In the genomic region with DNA sequence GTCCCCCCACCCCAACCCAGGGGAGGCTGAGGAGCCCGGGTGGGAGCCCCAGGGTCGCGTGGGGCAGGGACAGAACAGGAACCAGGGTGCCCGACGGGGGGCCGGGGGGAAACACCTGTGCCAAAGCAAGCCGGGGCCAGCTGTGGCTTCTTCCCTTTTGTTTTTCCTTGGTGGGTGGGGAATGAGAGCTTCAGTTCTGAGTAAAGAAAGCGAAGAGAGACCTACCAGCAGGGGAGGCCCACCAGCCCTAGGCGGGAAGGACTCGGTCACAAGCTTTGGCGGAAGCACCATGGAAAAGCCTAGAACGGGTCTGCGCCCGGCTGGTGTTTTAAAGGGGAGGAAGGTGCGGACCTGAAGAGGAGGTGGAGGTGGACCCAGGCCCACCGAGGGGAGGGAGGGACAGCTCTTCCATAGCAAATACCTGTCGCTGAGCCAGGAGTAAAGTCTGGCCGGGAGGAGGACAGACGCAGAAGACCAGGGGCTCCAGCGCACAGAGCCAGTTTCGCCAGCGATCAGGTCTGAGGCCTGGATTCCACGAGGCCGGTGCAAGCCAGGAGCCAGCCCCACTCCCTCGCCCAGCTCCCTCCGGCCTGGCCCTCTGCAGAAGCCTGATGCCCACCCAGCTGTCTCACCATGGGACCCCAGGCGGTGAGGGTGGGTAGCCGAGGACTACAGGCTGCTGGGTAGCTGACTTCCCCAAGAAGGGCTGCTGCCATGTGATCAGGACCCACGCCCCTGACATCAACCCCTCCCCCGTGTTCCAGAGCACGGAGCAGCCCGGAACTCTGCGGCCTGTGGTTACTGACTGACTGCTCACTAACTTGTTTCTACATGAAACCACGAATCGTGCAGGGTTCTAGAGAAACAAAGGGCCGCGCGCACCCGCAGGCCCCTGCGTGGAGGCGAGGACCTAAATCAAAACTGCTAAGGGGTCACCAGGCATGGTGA, we compare ENCODE assay signal across 8 cellular contexts. TPM values are rescaled to one million over a fixed set of nuclear protein-coding genes. Genes with fewer than 3 reads are reported as not detected.
DNase-seq lines count a peak whose midpoint lies in the region; ATAC-seq and TF ChIP-seq lines count a peak whose summit lies in the region.

No MANE protein-coding gene starts in this region.

- peak overlapping the region; percentile 78 for H3K4me3 Mint-ChIP-seq in T-helper 2 cell treated with Interferon-gamma antibody and Interleukin-4, amounts not matched to agents 5 μg/mL and 100 μg/mL, for 36 hours
- H3K4me3 Mint-ChIP-seq in immature natural killer cell: peak overlapping the region; percentile 91 to 97 (median 96)

- POLR2A ChIA-PET in SK-N-SH (lab: Yijun Ruan, JAX): no interaction called here

- H3K9me2 ChIP-seq in SK-N-SH: no peaks in the 10 kb centered on the region

- peaks cover 23 to 48% of the 10 kb centered on the region in 2 experiments; a peak in 3 of 4 replicates for H3K4me1 ChIP-seq in SK-N-SH (ENCODE audit: control insufficient read depth in 1 of 2, insufficient read depth in 2 of 2, low read depth in 1 of 2, low read length in 1 of 2)

- ATAC-seq in SK-N-SH treated with all-trans-retinoic acid at 6 μM for 48 hours (no peak), HG03280 (IDR thresholded peaks at IDR 0.05; ENCODE audit: unreplicated experiment) (peak; percentile 61)

- peaks cover 77% of the 10 kb centered on the region for H3K36me3 Mint-ChIP-seq in T-helper 2 cell treated with Interferon-gamma antibody and Interleukin-4, amounts not matched to agents 5 μg/mL and 100 μg/mL, for 36 hours (ENCODE audit: low read depth)
- peaks cover 0 to 6% (median 0%) of the 10 kb centered on the region in 3 donors for H3K36me3 Mint-ChIP-seq in immature natural killer cell

- CTCF ChIA-PET in SK-N-SH (lab: Yijun Ruan, JAX): interaction anchor here (0.9 kb wide), 1 partner anchor 21 kb away, joined by 3 read pairs; no protein-coding TSS in a partner anchor

- no peak for TF ChIP-seq EP300 in SK-N-SH (IDR thresholded peaks at IDR 0.05; ENCODE audit: borderline replicate concordance in 1 of 2, low read depth in 1 of 2, low read length in 1 of 2)

- peak overlapping the region; percentile 99 for H3K27ac Mint-ChIP-seq in T-helper 2 cell treated with Interferon-gamma antibody and Interleukin-4, amounts not matched to agents 5 μg/mL and 100 μg/mL, for 36 hours
- H3K27ac Mint-ChIP-seq in immature natural killer cell: peak overlapping the region; percentile 94 to 99 (median 97)

- H3K27ac ChIP-seq in SK-N-SH (ENCODE audit: low read depth in 2 of 2, low read length in 1 of 2): peak overlapping the region in 1 of 2 experiments; percentile 3; a peak in 1 of 4 replicates

- 80% methylated on average over 36 of the region's 41 CpGs for WGBS in SK-N-SH (ENCODE audit: low lambda C conversion rate)

- H3F3A ChIP-seq in SK-N-SH (replicated peaks; ENCODE audit: insufficient read depth): no peaks in the 10 kb centered on the region

- peak overlapping the region; percentile 60; the same call in 1 of the 2 replicates for H3K9ac ChIP-seq in SK-N-SH

- no peaks in the 10 kb centered on the region for H3K9me3 Mint-ChIP-seq in T-helper 2 cell treated with Interferon-gamma antibody and Interleukin-4, amounts not matched to agents 5 μg/mL and 100 μg/mL, for 36 hours
- H3K9me3 Mint-ChIP-seq in immature natural killer cell: no peaks in the 10 kb centered on the region

- peak overlapping the region; percentile 94 for H3K4me2 ChIP-seq in SK-N-SH

- TF ChIP-seq RAD21 in SK-N-SH (IDR thresholded peaks at IDR 0.05; ENCODE audit: low read length): no peak

- DNase-seq in SK-N-SH: peak; percentile 41
- peak; percentile 90 for DNase-seq in T-helper 2 cell treated with Interferon-gamma antibody and Interleukin-4, amounts not matched to agents 5 μg/mL and 100 μg/mL, for 36 hours (ENCODE audit: low spot score)
- no peak for DNase-seq in astrocyte of the cerebellum (ENCODE audit: low read depth)
- peak; percentile 90 to 91 (median 91) for DNase-seq in immature natural killer cell
- peak; percentile 68 to 74 for DNase-seq in stimulated activated CD4-positive, alpha-beta T cell treated with anti-CD3 and anti-CD28 coated beads, Interleukin-1b, Interleukin-23, amount 100 ng/mL, for 4 hours (ENCODE audit: low read depth in 2 of 2)
- no peak for DNase-seq in 8988T

- in situ Hi-C loops in astrocyte of the cerebellum (cut with HindIII; ENCODE audit: low sequenced_read_pairs): no loop called here

- peaks cover 69% of the 10 kb centered on the region for H3K4me1 Mint-ChIP-seq in T-helper 2 cell treated with Interferon-gamma antibody and Interleukin-4, amounts not matched to agents 5 μg/mL and 100 μg/mL, for 36 hours (ENCODE audit: low read depth)
- peaks cover 83 to 85% of the 10 kb centered on the region in 2 donors for H3K4me1 Mint-ChIP-seq in immature natural killer cell

- no peaks in the 10 kb centered on the region for H3K27me3 Mint-ChIP-seq in T-helper 2 cell treated with Interferon-gamma antibody and Interleukin-4, amounts not matched to agents 5 μg/mL and 100 μg/mL, for 36 hours (ENCODE audit: low read depth)
- H3K27me3 Mint-ChIP-seq in immature natural killer cell (ENCODE audit: low read depth in 3 of 3): peaks cover 6 to 17% (median 13%) of the 10 kb centered on the region in 3 donors

- peaks cover 6 to 18% of the 10 kb centered on the region in 2 experiments for H3K36me3 ChIP-seq in SK-N-SH (replicated peaks in 1 of 2; ENCODE audit: control insufficient read depth in 1 of 2, insufficient read depth in 2 of 2, low read length in 1 of 2)

- H3K79me2 ChIP-seq in SK-N-SH (ENCODE audit: insufficient read depth): peaks cover 75% of the 10 kb centered on the region

- H2AFZ ChIP-seq in SK-N-SH (ENCODE audit: low read depth): no peak overlapping the region

- TF ChIP-seq CTCF in SK-N-SH (IDR thresholded peaks at IDR 0.05): no peak
- peak; percentile 33 for TF ChIP-seq CTCF in astrocyte of the cerebellum (IDR thresholded peaks at IDR 0.05; ENCODE audit: low read depth, low read length, missing control alignments)

- H3K27me3 ChIP-seq in SK-N-SH (ENCODE audit: insufficient read depth): no peaks in the 10 kb centered on the region

- peaks cover 36% of the 10 kb centered on the region for H4K20me1 ChIP-seq in SK-N-SH (ENCODE audit: insufficient read depth)

- no peaks in the 10 kb centered on the region for H3K9me3 ChIP-seq in SK-N-SH

- H3K4me3 ChIP-seq in SK-N-SH (ENCODE audit: low read depth in 2 of 2, low read length in 1 of 2): peak overlapping the region; percentile 83 to 94; a peak in 3 of 4 replicates
- peak overlapping the region; percentile 81 for H3K4me3 ChIP-seq in astrocyte of the cerebellum (ENCODE audit: low read depth, low read length)

TF ChIP-seq in SK-N-SH, 30 proteins besides CTCF, POLR2A, EP300 and RAD21 (continues in another document):
- no peak for TF ChIP-seq POLR2AphosphoS5 (IDR thresholded peaks at IDR 0.05; ENCODE audit: low read depth, low read length)
- no peak for TF ChIP-seq FOXM1 (IDR thresholded peaks at IDR 0.05; ENCODE audit: low read depth)
- no peak for TF ChIP-seq FOXJ3 (CRISPR knock-in tag; IDR thresholded peaks at IDR 0.05)
- TF ChIP-seq MEF2A (IDR thresholded peaks at IDR 0.05; ENCODE audit: borderline replicate concordance, low read depth): no peak
- TF ChIP-seq SMC3 (IDR thresholded peaks at IDR 0.05; ENCODE audit: low read depth, low read length): no peak
- no peak for TF ChIP-seq MXI1 (IDR thresholded peaks at IDR 0.05; ENCODE audit: low read depth, low read length)
- TF ChIP-seq, protein P1, sequence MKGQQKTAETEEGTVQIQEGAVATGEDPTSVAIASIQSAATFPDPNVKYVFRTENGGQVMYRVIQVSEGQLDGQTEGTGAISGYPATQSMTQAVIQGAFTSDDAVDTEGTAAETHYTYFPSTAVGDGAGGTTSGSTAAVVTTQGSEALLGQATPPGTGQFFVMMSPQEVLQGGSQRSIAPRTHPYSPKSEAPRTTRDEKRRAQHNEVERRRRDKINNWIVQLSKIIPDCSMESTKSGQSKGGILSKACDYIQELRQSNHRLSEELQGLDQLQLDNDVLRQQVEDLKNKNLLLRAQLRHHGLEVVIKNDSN (IDR thresholded peaks at IDR 0.05; ENCODE audit: borderline replicate concordance, low read depth): no peak
- TF ChIP-seq YY1 (IDR thresholded peaks at IDR 0.05; ENCODE audit: low read depth): no peak
- TF ChIP-seq NFIC (IDR thresholded peaks at IDR 0.05; ENCODE audit: borderline replicate concordance): no peak
- TF ChIP-seq RFX5 (IDR thresholded peaks at IDR 0.05; ENCODE audit: low read length): no peak
- no peak for TF ChIP-seq GABPA (IDR thresholded peaks at IDR 0.05; ENCODE audit: low read depth)
- TF ChIP-seq NRF1 (IDR thresholded peaks at IDR 0.05; ENCODE audit: low read depth, low read length): no peak

TF ChIP-seq in SK-N-SH treated with all-trans-retinoic acid at 6 μM for 48 hours, 23 proteins besides CTCF, POLR2A, EP300 and RAD21 (continues in another document):
- TF ChIP-seq TCF4 (CRISPR knock-in tag; IDR thresholded peaks at IDR 0.05; ENCODE audit: borderline replicate concordance) (no peak), ZNF8 (CRISPR knock-in tag; IDR thresholded peaks at IDR 0.05) (no peak), OSR1 (CRISPR knock-in tag; IDR thresholded peaks at IDR 0.05) (no peak), CREB5 (CRISPR knock-in tag; IDR thresholded peaks at IDR 0.05; ENCODE audit: low read depth) (no peak)

RNA-seq across cellular contexts. Expression of gene MGAT1, which starts 0.8 kb away (rescaled TPM):
- polyA plus RNA-seq in SK-N-SH (2012; rRNA removed): 47.3 and 55.8 TPM in 2 replicates
- polyA plus RNA-seq in SK-N-SH (2012; cell fraction: cytosol; rRNA removed): 27.7 and 43.1 TPM in 2 replicates
- polyA plus RNA-seq in SK-N-SH (2012; cell fraction: nucleus; rRNA removed): 56.3 and 60.6 TPM in 2 replicates
- 100 to 1,000 TPM; 220 to 241 (median 238) TPM for polyA plus RNA-seq in immature natural killer cell

RNA-seq across cellular contexts. Expression of gene ZFP62, which starts 57.6 kb away (rescaled TPM):
- 6.0 and 9.0 TPM in 2 replicates for polyA plus RNA-seq in SK-N-SH (2012; rRNA removed)
- 7.5 and 10.4 TPM in 2 replicates for polyA plus RNA-seq in SK-N-SH (2012; cell fraction: cytosol; rRNA removed)
- polyA plus RNA-seq in SK-N-SH (2012; cell fraction: nucleus; rRNA removed): 10.3 and 22.5 TPM in 2 replicates
- 1 to 10 TPM; 7.4 to 9.8 (median 8.9) TPM for polyA plus RNA-seq in immature natural killer cell

Comparison
In these comparisons a context has a peak if more than half of its experiments do, and no peak if none do; other contexts are left out.
1. DNase-seq: peak in SK-N-SH (single experiment), T-helper 2 cell treated with Interferon-gamma antibody and Interleukin-4, amounts not matched to agents 5 μg/mL and 100 μg/mL, for 36 hours (single experiment), immature natural killer cell (3 of 3) and stimulated activated CD4-positive, alpha-beta T cell treated with anti-CD3 and anti-CD28 coated beads, Interleukin-1b, Interleukin-23, amount 100 ng/mL, for 4 hours (2 of 2); none in astrocyte of the cerebellum (single experiment) and 8988T (single experiment).